1 cellular context compared by ENCODE assay signal in genomic region chr14:31265701-31266398, GRCh38.
A peak's percentile ranks its signal among the peaks of the same experiment; 100 is the strongest.
TF ChIP-seq lines count a peak whose summit lies in the region.

No MANE protein-coding gene starts in this region.

TF ChIP-seq in HepG2, 621 proteins besides CTCF, POLR2A, EP300 and RAD21 (continued from another document and continues in another):
- TF ChIP-seq GPBP1L1 (CRISPR knock-in tag; IDR thresholded peaks at IDR 0.05) (no peak), GRHL1 (CRISPR knock-in tag; conservative IDR thresholded peaks at IDR 0.05) (no peak), XBP1 (CRISPR knock-in tag; IDR thresholded peaks at IDR 0.05) (no peak), ZNF142 (CRISPR knock-in tag; IDR thresholded peaks at IDR 0.05) (no peak), SPEN (CRISPR knock-in tag; IDR thresholded peaks at IDR 0.05; ENCODE audit: low read depth) (no peak; the same call in 1 of the 2 replicates), GPN1 (CRISPR knock-in tag; IDR thresholded peaks at IDR 0.05; ENCODE audit: borderline replicate concordance) (no peak), FOSL1 (CRISPR knock-in tag; IDR thresholded peaks at IDR 0.05; ENCODE audit: borderline replicate concordance) (no peak), MLLT10 (CRISPR knock-in tag; IDR thresholded peaks at IDR 0.05) (no peak), ZNF503 (CRISPR knock-in tag; IDR thresholded peaks at IDR 0.05) (no peak), ZNF234 (CRISPR knock-in tag; conservative IDR thresholded peaks at IDR 0.05) (no peak), SMARCC2 (IDR thresholded peaks at IDR 0.05) (peak; percentile 6; the same call in 1 of the 2 replicates), PRDM10 (CRISPR knock-in tag; IDR thresholded peaks at IDR 0.05; ENCODE audit: low read depth) (peak; percentile 65; the same call in 1 of the 2 replicates), ZNF17 (CRISPR knock-in tag; IDR thresholded peaks at IDR 0.05) (no peak), GATAD1 (CRISPR knock-in tag; IDR thresholded peaks at IDR 0.05) (peak; percentile 60), ZFP36 (IDR thresholded peaks at IDR 0.05; ENCODE audit: borderline replicate concordance, low read depth, low read length, partially characterized antibody) (no peak), THAP9 (CRISPR knock-in tag; IDR thresholded peaks at IDR 0.05; ENCODE audit: borderline replicate concordance) (no peak), ZBTB1 (CRISPR knock-in tag; IDR thresholded peaks at IDR 0.05; ENCODE audit: borderline replicate concordance) (no peak), MAF1 (CRISPR knock-in tag; IDR thresholded peaks at IDR 0.05; ENCODE audit: borderline replicate concordance) (no peak), PHF20 (CRISPR knock-in tag; IDR thresholded peaks at IDR 0.05) (no peak), ETV5 (CRISPR knock-in tag; IDR thresholded peaks at IDR 0.05; ENCODE audit: borderline replicate concordance) (peak; percentile 73), MAFK (conservative IDR thresholded peaks at IDR 0.05 in 1 of 2, IDR thresholded peaks at IDR 0.05 in 1 of 2; ENCODE audit: low read length in 2 of 2) (no peak), ZNF24 (IDR thresholded peaks at IDR 0.05) (no peak), ARID4A (CRISPR knock-in tag; IDR thresholded peaks at IDR 0.05; ENCODE audit: borderline replicate concordance) (peak; percentile 5; the same call in 1 of the 2 replicates), ZBTB38 (CRISPR knock-in tag; IDR thresholded peaks at IDR 0.05) (peak; percentile 76; the same call in 1 of the 2 replicates), IRF2 (CRISPR knock-in tag; IDR thresholded peaks at IDR 0.05) (peak; percentile 77), RBM22 (optimal IDR thresholded peaks at IDR 0.05; ENCODE audit: low read length) (no peak), NR1H2 (CRISPR knock-in tag; IDR thresholded peaks at IDR 0.05; ENCODE audit: borderline replicate concordance, low read depth) (no peak), PREB (CRISPR knock-in tag; IDR thresholded peaks at IDR 0.05) (no peak), ZBTB21 (CRISPR knock-in tag; IDR thresholded peaks at IDR 0.05) (peak; percentile 68), TEAD3 (CRISPR knock-in tag; optimal IDR thresholded peaks at IDR 0.05; ENCODE audit: borderline replicate concordance) (peak; percentile 96), LBX2 (CRISPR knock-in tag; IDR thresholded peaks at IDR 0.05; ENCODE audit: borderline replicate concordance) (peak; percentile 88; the same call in 1 of the 2 replicates), EHMT2 (IDR thresholded peaks at IDR 0.05; ENCODE audit: borderline replicate concordance, low read depth, low read length) (peak; percentile 48; the same call in 1 of the 2 replicates)
